Comparison of ENCODE assay signal across 9 cellular contexts in the genomic region with DNA sequence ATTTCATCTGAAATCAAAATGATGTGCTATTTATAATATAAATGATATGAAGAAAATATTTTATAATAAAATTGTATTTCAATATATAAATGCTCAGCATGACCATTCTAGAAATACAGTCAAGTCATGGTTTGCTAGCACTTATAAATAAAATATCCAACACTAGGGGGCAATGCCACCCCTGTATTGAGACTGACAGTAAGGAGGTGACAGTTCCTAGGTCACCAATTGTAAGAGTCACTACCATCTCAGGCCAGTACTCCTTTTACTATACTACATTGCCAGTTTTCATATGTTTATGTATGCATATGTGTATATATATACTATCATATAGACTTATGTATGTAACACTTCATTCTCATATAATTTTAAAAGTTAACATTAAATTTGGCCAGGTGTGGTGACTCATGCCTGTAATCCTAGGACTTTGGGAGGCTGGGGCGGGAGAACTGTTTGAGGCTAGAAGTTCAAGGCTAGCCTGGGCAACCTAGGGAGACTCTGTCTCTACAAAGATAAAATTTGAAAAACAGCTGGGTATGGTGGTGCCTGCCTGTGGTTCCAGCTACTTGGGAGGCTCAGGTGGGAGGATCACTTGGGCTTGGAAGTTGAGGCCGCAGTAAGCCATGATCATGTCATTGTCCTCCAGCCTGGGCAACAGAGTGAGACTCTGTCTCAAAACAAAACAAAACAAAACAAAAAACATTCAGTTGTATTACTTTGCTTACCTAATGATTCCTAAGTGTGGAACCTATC. TPM values are rescaled to one million over a fixed set of nuclear protein-coding genes. Genes with fewer than 3 reads are reported as not detected.
DNase-seq lines count a peak whose midpoint lies in the region; ATAC-seq and TF ChIP-seq lines count a peak whose summit lies in the region.
"Had no signal": no experiment of that assay in that cellular context is flagged by ENCODE, and none has a peak within 500 bp of the region (broad histone marks: within the 10 kb centered on the region; RNA-seq: fewer than 3 reads in every experiment).

No MANE protein-coding gene starts in this region.

- no peak overlapping the region for H3K27ac Mint-ChIP-seq in activated CD4-positive, alpha-beta T cell treated with anti-CD3 and anti-CD28 coated beads for 36 hours
- H3K27ac Mint-ChIP-seq: activated naive CD8-positive, alpha-beta T cell had no signal

- DNase-seq in activated CD4-positive, alpha-beta T cell treated with anti-CD3 and anti-CD28 coated beads for 36 hours: peak; percentile 37
- no peak for DNase-seq in activated CD4-positive, alpha-beta T cell treated with anti-CD3 and anti-CD28 coated beads, Interleukin-2, amount 50 U/mL, for 1 hour
- DNase-seq in HT1080 (ENCODE audit: low read depth) (peak; percentile 62), NCI-H82 treated with DMSO at 0.1 percent for 48 hours (lab: John Stamatoyannopoulos, UW; ENCODE audit: unreplicated experiment) (peak; percentile 66), astrocyte of the spinal cord (ENCODE audit: low read depth, low spot score) (peak; percentile 58)

- H3K4me1 ChIP-seq in liver (ENCODE audit: control insufficient read depth in 4 of 4, insufficient read depth in 4 of 4, low read length in 3 of 4): peaks cover 2 to 29% (median 21%) of the 10 kb centered on the region in 4 donors

- H3K9me3 ChIP-seq in liver (ENCODE audit: control insufficient read depth in 4 of 4, low read length in 3 of 4): no peaks in the 10 kb centered on the region

- no peaks in the 10 kb centered on the region for H3K27me3 Mint-ChIP-seq in activated CD4-positive, alpha-beta T cell treated with anti-CD3 and anti-CD28 coated beads for 36 hours

- intact Hi-C loops in activated CD4-positive, alpha-beta T cell treated with anti-CD3 and anti-CD28 coated beads for 36 hours (cut with DNase I, micrococcal nuclease): loop anchor here (1.0 to 5.0 kb wide), 3 partner anchors 132 to 465 kb away; partner anchors contain the start of gene MTPN (in 1 of the 2)

- H3K4me1 Mint-ChIP-seq in activated CD4-positive, alpha-beta T cell treated with anti-CD3 and anti-CD28 coated beads for 36 hours: peaks cover 10% of the 10 kb centered on the region

- H3K36me3 Mint-ChIP-seq in activated CD4-positive, alpha-beta T cell treated with anti-CD3 and anti-CD28 coated beads for 36 hours (ENCODE audit: low read depth): no peaks in the 10 kb centered on the region
- H3K36me3 Mint-ChIP-seq: activated naive CD8-positive, alpha-beta T cell had no signal

- H3K27ac ChIP-seq in liver (ENCODE audit: low read depth in 1 of 2, low read length in 2 of 2): no peak overlapping the region

- H3K9me3 Mint-ChIP-seq in activated CD4-positive, alpha-beta T cell treated with anti-CD3 and anti-CD28 coated beads for 36 hours (ENCODE audit: low read depth): no peaks in the 10 kb centered on the region

- H3K9ac ChIP-seq in liver (ENCODE audit: low read depth in 1 of 2, low read length in 2 of 2): no peak overlapping the region

- in situ Hi-C loops in astrocyte of the spinal cord (cut with HindIII; ENCODE audit: low sequenced_read_pairs): no loop called here

- TF ChIP-seq CTCF in astrocyte of the spinal cord (IDR thresholded peaks at IDR 0.05; ENCODE audit: low read depth, low read length) (peak; percentile 47), liver (IDR thresholded peaks at IDR 0.05; ENCODE audit: low read depth, low read length, missing input control) (peak; percentile 62)

- 97% methylated on average over 2 of the region's 2 CpGs for WGBS in liver

- CTCF ChIA-PET in activated CD4-positive, alpha-beta T cell treated with anti-CD3 and anti-CD28 coated beads for 36 hours (lab: Charles Lee): interaction anchor here (0.6 kb wide), 1 partner anchor 74 kb away, joined by 3 read pairs; no protein-coding TSS in a partner anchor

- ATAC-seq in activated CD4-positive, alpha-beta T cell treated with anti-CD3 and anti-CD28 coated beads for 36 hours: peak; percentile 16
- ATAC-seq in GM21360 (IDR thresholded peaks at IDR 0.05; ENCODE audit: unreplicated experiment): peak; percentile 36
- no peak for ATAC-seq in GM21515 (IDR thresholded peaks at IDR 0.05; ENCODE audit: unreplicated experiment)

- POLR2A ChIA-PET in activated CD4-positive, alpha-beta T cell treated with anti-CD3 and anti-CD28 coated beads for 36 hours (lab: Charles Lee): no interaction called here

- peak; percentile 87 to 88 for TF ChIP-seq RAD21 in liver (IDR thresholded peaks at IDR 0.05)

- H3K4me3 ChIP-seq in astrocyte of the spinal cord (ENCODE audit: low read depth, low read length) (no peak overlapping the region), liver (ENCODE audit: low read depth in 1 of 3, low read length in 3 of 3) (no peak overlapping the region)

- no peak overlapping the region for H3K4me3 Mint-ChIP-seq in activated CD4-positive, alpha-beta T cell treated with anti-CD3 and anti-CD28 coated beads for 36 hours
- H3K4me3 Mint-ChIP-seq: activated naive CD8-positive, alpha-beta T cell had no signal

- no peaks in the 10 kb centered on the region for H3K36me3 ChIP-seq in liver (ENCODE audit: control insufficient read depth in 4 of 4, insufficient read depth in 3 of 4, low read depth in 1 of 4, low read length in 3 of 4)

- H3K27me3 ChIP-seq in liver (ENCODE audit: control insufficient read depth in 4 of 4, insufficient read depth in 4 of 4, low read length in 3 of 4): no peaks in the 10 kb centered on the region

TF ChIP-seq in liver, 16 proteins besides CTCF, POLR2A, EP300 and RAD21:
- TF ChIP-seq RXRA (IDR thresholded peaks at IDR 0.05) (no peak), EGR1 (IDR thresholded peaks at IDR 0.05; ENCODE audit: low read depth in 2 of 2) (no peak), JUND (IDR thresholded peaks at IDR 0.05) (no peak), FOXA1 (IDR thresholded peaks at IDR 0.05) (no peak), HNF4A (conservative IDR thresholded peaks at IDR 0.05) (no peak), GABPA (IDR thresholded peaks at IDR 0.05 in 1 of 2, conservative IDR thresholded peaks at IDR 0.05 in 1 of 2) (no peak), ATF3 (IDR thresholded peaks at IDR 0.05) (no peak), NR2F2 (IDR thresholded peaks at IDR 0.05) (no peak), HNF4G (IDR thresholded peaks at IDR 0.05) (no peak), FOXA2 (IDR thresholded peaks at IDR 0.05) (no peak), TAF1 (conservative IDR thresholded peaks at IDR 0.05) (no peak)
- TF ChIP-seq, protein P1, sequence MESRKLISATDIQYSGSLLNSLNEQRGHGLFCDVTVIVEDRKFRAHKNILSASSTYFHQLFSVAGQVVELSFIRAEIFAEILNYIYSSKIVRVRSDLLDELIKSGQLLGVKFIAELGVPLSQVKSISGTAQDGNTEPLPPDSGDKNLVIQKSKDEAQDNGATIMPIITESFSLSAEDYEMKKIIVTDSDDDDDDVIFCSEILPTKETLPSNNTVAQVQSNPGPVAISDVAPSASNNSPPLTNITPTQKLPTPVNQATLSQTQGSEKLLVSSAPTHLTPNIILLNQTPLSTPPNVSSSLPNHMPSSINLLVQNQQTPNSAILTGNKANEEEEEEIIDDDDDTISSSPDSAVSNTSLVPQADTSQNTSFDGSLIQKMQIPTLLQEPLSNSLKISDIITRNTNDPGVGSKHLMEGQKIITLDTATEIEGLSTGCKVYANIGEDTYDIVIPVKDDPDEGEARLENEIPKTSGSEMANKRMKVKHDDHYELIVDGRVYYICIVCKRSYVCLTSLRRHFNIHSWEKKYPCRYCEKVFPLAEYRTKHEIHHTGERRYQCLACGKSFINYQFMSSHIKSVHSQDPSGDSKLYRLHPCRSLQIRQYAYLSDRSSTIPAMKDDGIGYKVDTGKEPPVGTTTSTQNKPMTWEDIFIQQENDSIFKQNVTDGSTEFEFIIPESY (IDR thresholded peaks at IDR 0.05): no peak

RNA-seq across cellular contexts. Expression of gene CNOT4, which starts 2.4 kb away (rescaled TPM):
- 10 to 100 TPM; 17.7 to 22.6 TPM for total RNA-seq in activated CD4-positive, alpha-beta T cell treated with anti-CD3 and anti-CD28 coated beads for 36 hours
- 9.3 and 13.2 TPM in 2 replicates for total RNA-seq in HT1080 (2014; rRNA removed; shearing (Covaris generic))
- 9.3 and 11.7 TPM in 2 replicates for polyA plus RNA-seq in HT1080 (2015; cell fraction: cytosol; rRNA removed)
- polyA plus RNA-seq in HT1080 (2015; cell fraction: nucleus; rRNA removed): 19.1 and 19.6 TPM in 2 replicates
- total RNA-seq in liver: 10 to 100 TPM in 1 of 2 donors, 1 to 10 TPM in 1; 6.9 to 11.1 TPM
- polyA plus RNA-seq in liver: 10 to 100 TPM in 1 of 2 donors, 1 to 10 TPM in 1; 3.7 to 10.3 TPM

RNA-seq across cellular contexts. Expression of gene NUP205, which starts 45.4 kb away (rescaled TPM):
- 100 to 1,000 TPM; 150 to 165 TPM for total RNA-seq in activated CD4-positive, alpha-beta T cell treated with anti-CD3 and anti-CD28 coated beads for 36 hours
- 105 and 122 TPM in 2 replicates for total RNA-seq in HT1080 (2014; rRNA removed; shearing (Covaris generic))
- 48.7 and 54.5 TPM in 2 replicates for polyA plus RNA-seq in HT1080 (2015; cell fraction: cytosol; rRNA removed)
- 148 and 158 TPM in 2 replicates for polyA plus RNA-seq in HT1080 (2015; cell fraction: nucleus; rRNA removed)
- 10 to 100 TPM; 16.6 to 27.8 TPM for total RNA-seq in liver
- polyA plus RNA-seq in liver: 1 to 10 TPM; 6.3 to 7.5 TPM
